Comparison of ENCODE assay signal across 8 cellular contexts in genomic region chr17:2336215-2337151, GRCh38. TPM values are rescaled to one million over a fixed set of nuclear protein-coding genes. Genes with fewer than 3 reads are reported as not detected.
A peak's percentile ranks its signal among the peaks of the same experiment; 100 is the strongest.
DNase-seq lines count a peak whose midpoint lies in the region; ATAC-seq and FAIRE-seq lines count a peak whose summit lies in the region.

TSS of gene TSR1 (minus strand) at chr17:2336457. CDS start at chr17:2336427, 30 bp downstream.

- peak within 1 kb of the TSS; percentile 99 for H3K9ac ChIP-seq in NT2/D1 (ENCODE audit: insufficient read length, low read depth)

- H3K4me1 ChIP-seq in NT2/D1 (ENCODE audit: insufficient read depth, insufficient read length): peaks cover 4% of the 10 kb centered on the region

- FAIRE-seq in endometrium (lab: Jason Lieb, UNC): peak; percentile 80

- DNase-seq in COLO829 (ENCODE audit: low spot score) (peak; percentile 96), HT-29 (ENCODE audit: low spot score) (peak; percentile 87), NT2/D1 (ENCODE audit: low read depth, low spot score) (peak; percentile 68), midbrain (lab: John Stamatoyannopoulos, UW) (peak; percentile 94)
- peak; percentile 88 for DNase-seq in activated CD8-positive, alpha-beta memory T cell treated with anti-CD3 and anti-CD28 coated beads, Interleukin-2, amount 50 U/mL, for 4 hours
- DNase-seq in stimulated activated CD8-positive, alpha-beta memory T cell treated with anti-CD3 and anti-CD28 coated beads, Interleukin-2, amount 100 ng/mL, for 1 hour (ENCODE audit: low read depth in 2 of 2): peak; percentile 65 to 81

- H3K27me3 ChIP-seq in NT2/D1 (ENCODE audit: insufficient read depth, insufficient read length): no peaks in the 10 kb centered on the region

- ATAC-seq in GM19467 (IDR thresholded peaks at IDR 0.05; ENCODE audit: unreplicated experiment): peak; percentile 93

- H3K4me3 ChIP-seq in NT2/D1 (ENCODE audit: insufficient read length, low read depth): peak within 1 kb of the TSS; percentile 98

- peaks cover 46% of the 10 kb centered on the region for H3K36me3 ChIP-seq in NT2/D1 (ENCODE audit: insufficient read depth, insufficient read length, low read length)

- no peaks in the 10 kb centered on the region for H3K9me3 ChIP-seq in NT2/D1 (ENCODE audit: insufficient read depth, low read length)

RNA-seq across cellular contexts. Expression of gene TSR1, which starts in this region (rescaled TPM):
- 34.7 and 48.1 TPM in 2 replicates for total RNA-seq in HT-29 (2014; rRNA removed; shearing (Covaris generic))

Comparison
In these comparisons a context has a peak if more than half of its experiments do, and no peak if none do; other contexts are left out.
1. Peak in every context shown above with its lines: DNase-seq, ATAC-seq and H3K4me3 ChIP-seq.